ENCODE assay signal across 39 cellular contexts in the genomic region with DNA sequence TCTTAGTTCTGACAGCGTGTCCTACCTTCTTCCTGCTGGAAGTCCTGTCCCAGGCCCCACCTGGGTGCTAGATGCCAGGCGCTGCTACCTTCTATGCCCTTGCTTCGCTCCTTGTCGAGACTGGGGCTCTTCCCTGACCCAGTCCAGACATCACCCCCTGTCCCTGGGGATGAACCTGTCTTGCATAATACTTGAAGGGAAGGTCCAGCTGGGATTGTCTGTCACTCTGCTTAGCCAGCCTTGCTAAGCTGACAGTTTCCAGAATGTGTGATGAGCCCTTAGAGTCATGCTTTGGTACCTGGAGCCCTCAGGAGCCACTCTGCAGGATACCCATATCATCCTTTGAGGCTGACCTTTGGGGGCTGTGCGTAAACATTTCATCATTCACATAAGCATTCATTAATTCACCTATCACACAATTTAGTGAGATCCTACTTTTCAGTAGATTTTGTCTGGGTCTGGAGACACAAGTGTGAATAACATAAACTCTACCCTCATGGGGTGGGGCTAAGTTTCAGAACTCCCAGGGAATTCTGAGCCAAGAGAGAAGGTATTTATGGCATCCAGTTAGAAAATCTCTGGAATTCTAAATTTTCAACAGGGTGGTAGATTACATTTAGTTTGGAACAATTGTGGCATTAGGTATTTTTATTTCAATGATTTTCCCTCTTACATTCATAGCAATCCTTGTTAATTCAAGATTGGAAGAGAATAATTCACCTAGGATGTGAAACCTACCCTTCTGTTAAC.
DNase-seq lines count a peak whose midpoint lies in the region; ATAC-seq, FAIRE-seq and TF ChIP-seq lines count a peak whose summit lies in the region.
"Had no signal": no experiment of that assay in that cellular context is flagged by ENCODE, and none has a peak within 500 bp of the region (broad histone marks: within the 10 kb centered on the region; RNA-seq: fewer than 3 reads in every experiment).

No MANE protein-coding gene starts in this region.

- no peak overlapping the region for H3K56ac ChIP-seq in IMR-90 (ENCODE audit: extremely low read depth, insufficient read depth, low read length)

- CTCF ChIA-PET in Caco-2 (lab: Charles Lee), result no interaction called here
- CTCF ChIA-PET in IMR-90 (lab: Yijun Ruan, JAX), result no interaction called here

- no peaks in the 10 kb centered on the region for H3K27me3 Mint-ChIP-seq in Caco-2 (ENCODE audit: insufficient read depth, unreplicated experiment)
- H3K27me3 Mint-ChIP-seq in endodermal cell (ENCODE audit: insufficient read depth), result no peaks in the 10 kb centered on the region

- H3K9ac ChIP-seq in IMR-90 (ENCODE audit: low read depth, low read length), result no peak overlapping the region
- no peak overlapping the region for H3K9ac ChIP-seq in endodermal cell (ENCODE audit: extremely low read depth, low read length, poor library complexity, severe bottlenecking)
- H3K9ac ChIP-seq: BLaER1 treated with 17β-estradiol and CSF1 and Interleukin-3, amounts not matched to agents 10 nM and 100 nM; parathyroid adenoma had no signal

- TF ChIP-seq POLR2A in IMR-90 (IDR thresholded peaks at IDR 0.05; ENCODE audit: low read depth, low read length) (no peak), GM12892 (IDR thresholded peaks at IDR 0.05; ENCODE audit: low read depth, low read length) (no peak)

- WGBS in IMR-90 (ENCODE audit: extremely low coverage in 2 of 2, insufficient read length in 1 of 2), 2 experiments, result no CpG with 5 or more reads among the region's 5 CpGs
- 60 to 88% methylated on average over 1 to 5 of the region's 5 CpGs for WGBS in endodermal cell (ENCODE audit: insufficient coverage in 1 of 2, insufficient read length in 1 of 2), 2 experiments

- H2BK15ac ChIP-seq in IMR-90 (ENCODE audit: low read depth, low read length), result no peak overlapping the region

- BruUV-seq in Caco-2 (replicated peaks; lab: Mats Ljungman, UMichigan) (no TSS peak), IMR-90 (replicated peaks; lab: Mats Ljungman, UMichigan) (no TSS peak)

- H3K4me3 Mint-ChIP-seq in Caco-2 (ENCODE audit: unreplicated experiment), result no peak overlapping the region
- no peak overlapping the region for H3K4me3 Mint-ChIP-seq in endodermal cell
- H3K4me3 Mint-ChIP-seq: activated CD4-positive, alpha-beta T cell treated with anti-CD3 and anti-CD28 coated beads, Interleukin-2, amount 10 ng/mL, durations not matched to agents 7 days and 5 days; activated CD8-positive, alpha-beta memory T cell treated with anti-CD3 and anti-CD28 coated beads, Interleukin-2, amount 10 ng/mL, durations not matched to agents 7 days and 5 days; activated naive CD8-positive, alpha-beta T cell treated with anti-CD3 and anti-CD28 coated beads for 36 hours; activated T-cell treated with anti-CD3 and anti-CD28 coated beads, Interleukin-2, amount 50 U/mL, for 4 hours; immature natural killer cell; stimulated activated naive CD8-positive, alpha-beta T cell treated with anti-CD3 and anti-CD28 coated beads, Interleukin-15, amount 100 ng/mL, for 72 hours had no signal

- TF ChIP-seq RAD21 in IMR-90 (IDR thresholded peaks at IDR 0.05; ENCODE audit: low read length), result no peak

- H2AK5ac ChIP-seq in IMR-90 (ENCODE audit: low read depth, low read length), result no peak overlapping the region

- H2AK9ac ChIP-seq in IMR-90 (replicated peaks; ENCODE audit: low read depth, low read length, poor library complexity), result no peak overlapping the region

- H4K91ac ChIP-seq in IMR-90 (ENCODE audit: insufficient read depth, low read depth, low read length), result no peak overlapping the region

- H3K23ac ChIP-seq in IMR-90 (ENCODE audit: low read depth, low read length), result no peak overlapping the region

- H3K27ac Mint-ChIP-seq in Caco-2 (ENCODE audit: unreplicated experiment) (peak overlapping the region; percentile 29), endodermal cell (no peak overlapping the region)
- H3K27ac Mint-ChIP-seq: activated CD4-positive, alpha-beta T cell treated with anti-CD3 and anti-CD28 coated beads, Interleukin-2, amount 10 ng/mL, durations not matched to agents 7 days and 5 days; activated CD8-positive, alpha-beta memory T cell treated with anti-CD3 and anti-CD28 coated beads, Interleukin-2, amount 10 ng/mL, durations not matched to agents 7 days and 5 days; activated naive CD8-positive, alpha-beta T cell treated with anti-CD3 and anti-CD28 coated beads for 36 hours; immature natural killer cell had no signal

- H3K9me1 ChIP-seq in IMR-90 (ENCODE audit: insufficient read depth, low read length), result no peaks in the 10 kb centered on the region

- peak overlapping the region; percentile 10 for H2AFZ ChIP-seq in IMR-90 (replicated peaks; ENCODE audit: low read length, poor library complexity)
- H2AFZ ChIP-seq: parathyroid adenoma had no signal

- H3K79me1 ChIP-seq in IMR-90 (ENCODE audit: low read depth in 1 of 2, low read length in 2 of 2), result no peaks in the 10 kb centered on the region

- dilution Hi-C loops in IMR-90 (cut with HindIII; ENCODE audit: low sequenced_read_pairs, unreplicated experiment), result no loop called here

- in situ Hi-C loops in IMR-90 (cut with MboI; ENCODE audit: low sequenced_read_pairs) (no loop called here), GM13977 (cut with MboI; ENCODE audit: low pct_unique_long_range_greater_than_20kb, low sequenced_read_pairs, unreplicated experiment) (no loop called here)

- peaks cover 14% of the 10 kb centered on the region for H3K4me1 Mint-ChIP-seq in Caco-2 (ENCODE audit: low read depth, unreplicated experiment)
- peaks cover 8% of the 10 kb centered on the region for H3K4me1 Mint-ChIP-seq in endodermal cell
- H3K4me1 Mint-ChIP-seq: activated CD4-positive, alpha-beta T cell treated with anti-CD3 and anti-CD28 coated beads, Interleukin-2, amount 10 ng/mL, durations not matched to agents 7 days and 5 days; activated CD8-positive, alpha-beta memory T cell treated with anti-CD3 and anti-CD28 coated beads, Interleukin-2, amount 10 ng/mL, durations not matched to agents 7 days and 5 days; activated naive CD8-positive, alpha-beta T cell treated with anti-CD3 and anti-CD28 coated beads for 36 hours; immature natural killer cell; stimulated activated naive CD8-positive, alpha-beta T cell treated with anti-CD3 and anti-CD28 coated beads, Interleukin-15, amount 100 ng/mL, for 72 hours had no signal

- H3K9me3 ChIP-seq in Caco-2 (no peaks in the 10 kb centered on the region), IMR-90 (ENCODE audit: control insufficient read depth, insufficient read depth, low read length) (no peaks in the 10 kb centered on the region), endodermal cell (ENCODE audit: control insufficient read depth, low read length) (no peaks in the 10 kb centered on the region)
- H3K9me3 ChIP-seq: BLaER1 treated with 17β-estradiol and CSF1 and Interleukin-3, amounts not matched to agents 10 nM and 100 nM; colonic mucosa; spleen; thoracic aorta had no signal

- TF ChIP-seq CTCF in Caco-2 (IDR thresholded peaks at IDR 0.05; ENCODE audit: insufficient read depth in 1 of 2, low read depth in 1 of 2, low read length in 1 of 2, severe bottlenecking in 1 of 2, unreplicated experiment in 1 of 2) (no peak), IMR-90 (conservative IDR thresholded peaks at IDR 0.05; ENCODE audit: low read depth, low read length) (no peak), endodermal cell (conservative IDR thresholded peaks at IDR 0.05) (no peak), retinal pigment epithelial cell (conservative IDR thresholded peaks at IDR 0.05; ENCODE audit: low read depth, low read length) (no peak), GM13977 (IDR thresholded peaks at IDR 0.05; ENCODE audit: extremely low read depth, insufficient read depth, missing control alignments) (no peak)

- DNase-seq in Caco-2 (peak; percentile 4 to 33), IMR-90 (no peak), endodermal cell (peak; percentile 66), retinal pigment epithelial cell (ENCODE audit: low read depth) (peak; percentile 8), GM13977 (ENCODE audit: low spot score) (no peak), GM12892 (ENCODE audit: insufficient read length) (no peak), RCC 7860 (ENCODE audit: low spot score) (no peak)
- DNase-seq: ACHN; activated CD4-positive, alpha-beta T cell treated with anti-CD3 and anti-CD28 coated beads, Interleukin-2, amount 10 ng/mL, durations not matched to agents 7 days and 5 days; activated CD8-positive, alpha-beta memory T cell treated with anti-CD3 and anti-CD28 coated beads, Interleukin-2, amount 10 ng/mL, durations not matched to agents 7 days and 5 days; activated gamma-delta T cell; activated naive CD8-positive, alpha-beta T cell treated with anti-CD3 and anti-CD28 coated beads for 36 hours; activated T-cell treated with anti-CD3 and anti-CD28 coated beads, Interleukin-2, amount 50 U/mL, for 4 hours; aorta; colonic mucosa; COR-L47; effector CD8-positive, alpha-beta T cell; GF-D8; GOT3; hippocampal formation; immature natural killer cell; KG1; left cardiac atrium; NCI-H1417; NCI-H2029; NCI-H345; NCI-H69; SIG-M5; spleen; stimulated activated CD4-positive, alpha-beta T cell treated with anti-CD3 and anti-CD28 coated beads, Interleukin-2, amount 100 ng/mL, for 24 hours; stimulated activated naive CD8-positive, alpha-beta T cell treated with anti-CD3 and anti-CD28 coated beads, Interleukin-15, amount 100 ng/mL, for 72 hours; T1000; WERI-Rb-1 had no signal

- no peak overlapping the region for H2BK5ac ChIP-seq in IMR-90 (ENCODE audit: low read depth, low read length, poor library complexity, severe bottlenecking)

- H4K20me1 ChIP-seq in IMR-90 (ENCODE audit: insufficient read depth, low read length), result no peaks in the 10 kb centered on the region
- H4K20me1 ChIP-seq: BLaER1 treated with 17β-estradiol and CSF1 and Interleukin-3, amounts not matched to agents 10 nM and 100 nM had no signal

- ATAC-seq in IMR-90 (ENCODE audit: low read depth), result no peak; the same call in 1 of the 2 replicates
- ATAC-seq: activated CD8-positive, alpha-beta memory T cell treated with anti-CD3 and anti-CD28 coated beads, Interleukin-2, amount 10 ng/mL, durations not matched to agents 7 days and 5 days; activated T-cell treated with anti-CD3 and anti-CD28 coated beads, Interleukin-2, amount 50 U/mL, for 4 hours; left cardiac atrium; right cardiac atrium; stimulated activated naive CD8-positive, alpha-beta T cell treated with anti-CD3 and anti-CD28 coated beads, Interleukin-15, amount 100 ng/mL, for 72 hours had no signal

- H3K36me3 ChIP-seq in Caco-2 (ENCODE audit: control insufficient read depth, insufficient read depth, low read length) (no peaks in the 10 kb centered on the region), IMR-90 (ENCODE audit: control insufficient read depth, insufficient read depth, low read length) (no peaks in the 10 kb centered on the region), endodermal cell (ENCODE audit: control insufficient read depth, insufficient read depth, low read length) (no peaks in the 10 kb centered on the region)
- H3K36me3 ChIP-seq: BLaER1 treated with 17β-estradiol and CSF1 and Interleukin-3, amounts not matched to agents 10 nM and 100 nM; colonic mucosa; spleen; thoracic aorta; WERI-Rb-1 had no signal

- H2BK20ac ChIP-seq in IMR-90 (ENCODE audit: low read depth, low read length), result no peak overlapping the region

- no peak overlapping the region for H3K4me2 ChIP-seq in IMR-90 (ENCODE audit: low read depth, low read length)
- H3K4me2 ChIP-seq: BLaER1 treated with 17β-estradiol and CSF1 and Interleukin-3, amounts not matched to agents 10 nM and 100 nM had no signal

- POLR2A ChIA-PET in Caco-2 (lab: Charles Lee) (no interaction called here), IMR-90 (lab: Charles Lee; ENCODE audit: unreplicated experiment) (no interaction called here)

- H3K4me1 ChIP-seq in Caco-2, result peaks cover 16% of the 10 kb centered on the region
- no peaks in the 10 kb centered on the region for H3K4me1 ChIP-seq in IMR-90 (ENCODE audit: control insufficient read depth, insufficient read depth, low read length)
- peaks cover 5% of the 10 kb centered on the region for H3K4me1 ChIP-seq in endodermal cell (ENCODE audit: control insufficient read depth, insufficient read depth, low read length)
- H3K4me1 ChIP-seq: BLaER1 treated with 17β-estradiol and CSF1 and Interleukin-3, amounts not matched to agents 10 nM and 100 nM; colonic mucosa; parathyroid adenoma; spleen had no signal

- H3K36me3 Mint-ChIP-seq in Caco-2 (ENCODE audit: insufficient read depth, unreplicated experiment), result no peaks in the 10 kb centered on the region
- H3K36me3 Mint-ChIP-seq in endodermal cell (ENCODE audit: low read depth), result no peaks in the 10 kb centered on the region
- H3K36me3 Mint-ChIP-seq: activated CD8-positive, alpha-beta memory T cell treated with anti-CD3 and anti-CD28 coated beads, Interleukin-2, amount 10 ng/mL, durations not matched to agents 7 days and 5 days; activated naive CD8-positive, alpha-beta T cell treated with anti-CD3 and anti-CD28 coated beads for 36 hours; immature natural killer cell had no signal

- FAIRE-seq in GM12892 (lab: Jason Lieb, UNC) (no peak), RCC 7860 (lab: Jason Lieb, UNC) (no peak)
- FAIRE-seq: urothelium cell line had no signal

- no peak overlapping the region for H4K5ac ChIP-seq in IMR-90 (ENCODE audit: low read depth, low read length)

- H3K4ac ChIP-seq in IMR-90 (ENCODE audit: low read depth, low read length), result no peak overlapping the region

- H3K4me3 ChIP-seq in Caco-2 (ENCODE audit: low read depth, low read length) (no peak overlapping the region), IMR-90 (ENCODE audit: insufficient read depth, low read depth, low read length) (no peak overlapping the region), endodermal cell (ENCODE audit: low read length) (no peak overlapping the region), retinal pigment epithelial cell (ENCODE audit: low read length) (no peak overlapping the region)
- H3K4me3 ChIP-seq: BLaER1 treated with 17β-estradiol and CSF1 and Interleukin-3, amounts not matched to agents 10 nM and 100 nM; colonic mucosa; spleen; thoracic aorta had no signal

- H4K8ac ChIP-seq in IMR-90 (ENCODE audit: low read depth in 2 of 2, low read length in 2 of 2), result no peak overlapping the region

- H3K27me3 ChIP-seq in Caco-2 (replicated peaks; ENCODE audit: control insufficient read depth, insufficient read depth, low read length), result no peaks in the 10 kb centered on the region
- peaks cover 4% of the 10 kb centered on the region for H3K27me3 ChIP-seq in IMR-90 (ENCODE audit: control insufficient read depth, insufficient read depth, low read length)
- H3K27me3 ChIP-seq in endodermal cell (ENCODE audit: control insufficient read depth, insufficient read depth, low read length, poor library complexity, severe bottlenecking), result no peaks in the 10 kb centered on the region
- H3K27me3 ChIP-seq: BLaER1 treated with 17β-estradiol and CSF1 and Interleukin-3, amounts not matched to agents 10 nM and 100 nM; colonic mucosa had no signal

- H3K9me3 Mint-ChIP-seq in Caco-2 (ENCODE audit: unreplicated experiment) (no peaks in the 10 kb centered on the region), endodermal cell (no peaks in the 10 kb centered on the region)
- H3K9me3 Mint-ChIP-seq: activated CD4-positive, alpha-beta T cell treated with anti-CD3 and anti-CD28 coated beads, Interleukin-2, amount 10 ng/mL, durations not matched to agents 7 days and 5 days; activated naive CD8-positive, alpha-beta T cell treated with anti-CD3 and anti-CD28 coated beads for 36 hours; activated T-cell treated with anti-CD3 and anti-CD28 coated beads, Interleukin-2, amount 50 U/mL, for 4 hours; stimulated activated naive CD8-positive, alpha-beta T cell treated with anti-CD3 and anti-CD28 coated beads, Interleukin-15, amount 100 ng/mL, for 72 hours had no signal

- H3K27ac ChIP-seq in IMR-90 (ENCODE audit: insufficient read depth, low read length) (no peak overlapping the region), endodermal cell (ENCODE audit: low read depth, low read length) (no peak overlapping the region)
- H3K27ac ChIP-seq: BLaER1 treated with 17β-estradiol and CSF1 and Interleukin-3, amounts not matched to agents 10 nM and 100 nM; colonic mucosa; epithelial cell of prostate; parathyroid adenoma; spleen; thoracic aorta; WERI-Rb-1 had no signal

- H3K18ac ChIP-seq in IMR-90 (ENCODE audit: low read depth, low read length), result no peak overlapping the region

- H2BK120ac ChIP-seq in IMR-90 (ENCODE audit: low read depth, low read length), result no peak overlapping the region

- no peak overlapping the region for H3K14ac ChIP-seq in IMR-90 (replicated peaks; ENCODE audit: low read depth, low read length)

- intact Hi-C loops in Caco-2 (cut with micrococcal nuclease; ENCODE audit: unreplicated experiment) (loop anchor here (1.0 kb wide), 1 partner anchor 23 kb away; no protein-coding TSS in a partner anchor), IMR-90 (cut with micrococcal nuclease) (no loop called here)

Comparison
In these comparisons a context has a peak if more than half of its experiments do, and no peak if none do; other contexts are left out.
1. DNase-seq: peak in Caco-2 (2 of 2), endodermal cell (single experiment) and retinal pigment epithelial cell (single experiment); none in IMR-90 (single experiment), GM13977 (single experiment), GM12892 (single experiment) and RCC 7860 (single experiment).